1 cellular context compared by ENCODE assay signal in genomic region chr10:102432162-102432950, GRCh38.
TF ChIP-seq lines count a peak whose summit lies in the region.

Gene CUEDC2, minus strand, starts transcription at chr10:102432574. Its CDS starts 7,386 bp downstream, at chr10:102425188.

TF ChIP-seq in K562, 482 proteins besides CTCF, POLR2A, EP300 and RAD21 (continued from another document and continues in another):
- TF ChIP-seq TOE1 (IDR thresholded peaks at IDR 0.05; ENCODE audit: borderline replicate concordance), result peak; percentile 73; the same call in 1 of the 2 replicates
- no peak for TF ChIP-seq TOE1 (CRISPR knock-in tag; IDR thresholded peaks at IDR 0.05; ENCODE audit: borderline replicate concordance, low read depth)
- TF ChIP-seq RCOR1 (IDR thresholded peaks at IDR 0.05; ENCODE audit: borderline replicate concordance in 1 of 2, low read depth in 2 of 2, low read length in 2 of 2), result peak in 1 of 2 experiments; percentile 56; a peak in 2 of 4 replicates
- TF ChIP-seq FOXP4 (CRISPR knock-in tag; IDR thresholded peaks at IDR 0.05; ENCODE audit: borderline replicate concordance), result 0 out of 2 replicates have a peak, but pooled peaks have one; percentile 35
- 0 out of 2 replicates have a peak, but pooled peaks have one; percentile 55 for TF ChIP-seq ZNF197 (CRISPR knock-in tag; IDR thresholded peaks at IDR 0.05; ENCODE audit: low read depth)
- no peak for TF ChIP-seq MXD1 (CRISPR knock-in tag; IDR thresholded peaks at IDR 0.05; ENCODE audit: borderline replicate concordance, poor library complexity, severe bottlenecking)
- peak; percentile 68 for TF ChIP-seq ATF7 (IDR thresholded peaks at IDR 0.05)
- no peak for TF ChIP-seq MCM7 (IDR thresholded peaks at IDR 0.05)
- TF ChIP-seq PML (IDR thresholded peaks at IDR 0.05; ENCODE audit: low read length), result 0 out of 2 replicates have a peak, but pooled peaks have one; percentile 27
- no peak for TF ChIP-seq YBX1 (IDR thresholded peaks at IDR 0.05)
- peak; percentile 59; the same call in 1 of the 2 replicates for TF ChIP-seq EGR1 (conservative IDR thresholded peaks at IDR 0.05)
- TF ChIP-seq TAF7 (tag; IDR thresholded peaks at IDR 0.05), result 0 out of 2 replicates have a peak, but pooled peaks have one; percentile 15
- TF ChIP-seq AFF4 (CRISPR knock-in tag; IDR thresholded peaks at IDR 0.05), result peak; percentile 71
- TF ChIP-seq BHLHE40 (IDR thresholded peaks at IDR 0.05; ENCODE audit: low read length), result peak; percentile 30; the same call in 1 of the 2 replicates
- TF ChIP-seq EZH2 (IDR thresholded peaks at IDR 0.05; ENCODE audit: borderline replicate concordance, low read depth, low read length), result no peak
- peak; percentile 94 for TF ChIP-seq ZBTB17 (CRISPR knock-in tag; IDR thresholded peaks at IDR 0.05)
- 0 out of 2 replicates have a peak, but pooled peaks have one; percentile 18 for TF ChIP-seq ELF1 (tag; IDR thresholded peaks at IDR 0.05)
- TF ChIP-seq NFE2 (IDR thresholded peaks at IDR 0.05; ENCODE audit: low read depth), result no peak
- no peak for TF ChIP-seq ELF2 (CRISPR knock-in tag; IDR thresholded peaks at IDR 0.05)
- TF ChIP-seq ZNF444 (CRISPR knock-in tag; IDR thresholded peaks at IDR 0.05), result no peak
- TF ChIP-seq THAP12 (CRISPR knock-in tag; IDR thresholded peaks at IDR 0.05), result 0 out of 2 replicates have a peak, but pooled peaks have one; percentile 60
- peak in 1 of 2 experiments; percentile 65; a peak in 2 of 4 replicates for TF ChIP-seq SRF (CRISPR knock-in tag; IDR thresholded peaks at IDR 0.05)
- peak; percentile 58 for TF ChIP-seq NR2C1 (IDR thresholded peaks at IDR 0.05)
- TF ChIP-seq NR2C1 (tag; IDR thresholded peaks at IDR 0.05), result no peak; the same call in 1 of the 2 replicates
- TF ChIP-seq MTA2 (IDR thresholded peaks at IDR 0.05; ENCODE audit: low read depth), result peak; percentile 10; the same call in 1 of the 2 replicates
- peak; percentile 75 for TF ChIP-seq CHD2 (IDR thresholded peaks at IDR 0.05; ENCODE audit: low read depth, low read length)
- TF ChIP-seq NUFIP1 (IDR thresholded peaks at IDR 0.05; ENCODE audit: partially characterized antibody), result no peak
- 0 out of 2 replicates have a peak, but pooled peaks have one; percentile 35 for TF ChIP-seq HLTF (IDR thresholded peaks at IDR 0.05)
- TF ChIP-seq ZNF174 (CRISPR knock-in tag; IDR thresholded peaks at IDR 0.05), result no peak
- peak; percentile 59 for TF ChIP-seq KDM5B (IDR thresholded peaks at IDR 0.05; ENCODE audit: insufficient replicate concordance, low read depth, low read length)
- 0 out of 2 replicates have a peak, but pooled peaks have one; percentile 9 for TF ChIP-seq CC2D1A (IDR thresholded peaks at IDR 0.05)
- peak; percentile 70; the same call in 1 of the 2 replicates for TF ChIP-seq EP400 (IDR thresholded peaks at IDR 0.05)
- peak; percentile 70 for TF ChIP-seq PRDM10 (IDR thresholded peaks at IDR 0.05; ENCODE audit: partially characterized antibody)
- no peak for TF ChIP-seq ZNF24 (IDR thresholded peaks at IDR 0.05)
- TF ChIP-seq MAZ (CRISPR knock-in tag; conservative IDR thresholded peaks at IDR 0.05 in 1 of 2, IDR thresholded peaks at IDR 0.05 in 1 of 2), result peak; percentile 46 to 87; a peak in 3 of 4 replicates
- peak; percentile 73; the same call in 1 of the 2 replicates for TF ChIP-seq LCOR (CRISPR knock-in tag; IDR thresholded peaks at IDR 0.05)
- TF ChIP-seq SIN3A (IDR thresholded peaks at IDR 0.05; ENCODE audit: borderline replicate concordance in 2 of 2, control insufficient read depth in 1 of 2, low read depth in 2 of 2, low read length in 2 of 2), result 0 out of 4 replicates have a peak, but pooled peaks have one; percentile 23 to 46
- peak; percentile 40; the same call in 1 of the 2 replicates for TF ChIP-seq MXI1 (IDR thresholded peaks at IDR 0.05; ENCODE audit: low read depth, low read length)
- TF ChIP-seq ZBTB11 (CRISPR knock-in tag; IDR thresholded peaks at IDR 0.05), result peak in 1 of 3 experiments; percentile 87; a peak in 2 of 6 replicates
- TF ChIP-seq VEZF1 (CRISPR knock-in tag; IDR thresholded peaks at IDR 0.05), result peak; percentile 74
- no peak for TF ChIP-seq NFATC3 (IDR thresholded peaks at IDR 0.05)
- peak; percentile 95 for TF ChIP-seq LEF1 (IDR thresholded peaks at IDR 0.05)
- 0 out of 2 replicates have a peak, but pooled peaks have one; percentile 13 for TF ChIP-seq USF1 (CRISPR knock-in tag; IDR thresholded peaks at IDR 0.05)
- peak; percentile 88 for TF ChIP-seq RBFOX2 (IDR thresholded peaks at IDR 0.05; ENCODE audit: low read depth, low read length)
- TF ChIP-seq MTA3 (IDR thresholded peaks at IDR 0.05; ENCODE audit: borderline replicate concordance), result peak; percentile 99
- TF ChIP-seq ZNF583 (CRISPR knock-in tag; IDR thresholded peaks at IDR 0.05), result no peak
- TF ChIP-seq DPF2 (IDR thresholded peaks at IDR 0.05), result peak; percentile 57
